9 cellular contexts compared by ENCODE assay signal in genomic region chr6:89035252-89036106, GRCh38. TPM values are rescaled to one million over a fixed set of nuclear protein-coding genes. Genes with fewer than 3 reads are reported as not detected.
DNase-seq lines count a peak whose midpoint lies in the region; ATAC-seq and TF ChIP-seq lines count a peak whose summit lies in the region.
"Had no signal": no experiment of that assay in that cellular context is flagged by ENCODE, and none has a peak within 500 bp of the region (broad histone marks: within the 10 kb centered on the region; RNA-seq: fewer than 3 reads in every experiment).

No MANE protein-coding gene starts in this region.

- DNase-seq in EL, result peak; percentile 88
- peak; percentile 98 for DNase-seq in fibroblast of peridontal ligament (ENCODE audit: extremely low read depth)
- no peak for DNase-seq in osteocyte (ENCODE audit: extremely low spot score, unreplicated experiment)
- no peak for DNase-seq in UCSD-AML1 (lab: John Stamatoyannopoulos, UW; ENCODE audit: unreplicated experiment)
- DNase-seq in activated effector memory CD4-positive, alpha-beta T cell treated with anti-CD3 and anti-CD28 coated beads, Interleukin-2, amount 50 U/mL, for 16 hours, result no peak
- no peak for DNase-seq in KBM-7

- H3K36me3 Mint-ChIP-seq in osteocyte (ENCODE audit: unreplicated experiment), result no peaks in the 10 kb centered on the region

- no peak for TF ChIP-seq CTCF in osteocyte (IDR thresholded peaks at IDR 0.05)

- peaks cover 7% of the 10 kb centered on the region for H3K9me3 Mint-ChIP-seq in osteocyte (ENCODE audit: unreplicated experiment)

- no peak overlapping the region for H3K4me3 Mint-ChIP-seq in osteocyte (ENCODE audit: unreplicated experiment)
- H3K4me3 Mint-ChIP-seq: central memory CD8-positive, alpha-beta T cell had no signal

- no peak for ATAC-seq in GM19467 (IDR thresholded peaks at IDR 0.05; ENCODE audit: unreplicated experiment)

- peak overlapping the region; percentile 74 for H3K27ac Mint-ChIP-seq in osteocyte (ENCODE audit: unreplicated experiment)

- no peaks in the 10 kb centered on the region for H3K4me1 Mint-ChIP-seq in osteocyte (ENCODE audit: unreplicated experiment)
- H3K4me1 Mint-ChIP-seq: central memory CD8-positive, alpha-beta T cell had no signal

- in situ Hi-C loops in KBM-7 (cut with MboI; ENCODE audit: low pct_unique_long_range_greater_than_20kb, low sequenced_read_pairs), result no loop called here

- no peaks in the 10 kb centered on the region for H3K27me3 Mint-ChIP-seq in osteocyte (ENCODE audit: unreplicated experiment)
- H3K27me3 Mint-ChIP-seq: central memory CD8-positive, alpha-beta T cell had no signal

TF ChIP-seq in PFSK-1, 5 proteins besides CTCF, POLR2A, EP300 and RAD21:
- TF ChIP-seq POLR2AphosphoS5 (IDR thresholded peaks at IDR 0.05; ENCODE audit: low read depth, low read length), result peak; percentile 58
- TF ChIP-seq FOXP2 (optimal IDR thresholded peaks at IDR 0.05; ENCODE audit: borderline replicate concordance, extremely low read depth, extremely low read length, insufficient read depth), result peak; percentile 82
- TF ChIP-seq REST (IDR thresholded peaks at IDR 0.05; ENCODE audit: insufficient read depth in 1 of 2, low read depth in 2 of 2, low read length in 2 of 2), result no peak
- TF ChIP-seq TAF1 (IDR thresholded peaks at IDR 0.05; ENCODE audit: borderline replicate concordance, insufficient read depth, low read length), result 0 out of 2 replicates have a peak, but pooled peaks have one; percentile 1
- peak; percentile 14; the same call in 1 of the 2 replicates for TF ChIP-seq SIN3A (IDR thresholded peaks at IDR 0.05; ENCODE audit: borderline replicate concordance, insufficient read depth, low read length)

RNA-seq across cellular contexts. Expression of gene PNRC1, which starts 45.1 kb away (rescaled TPM):
- polyA plus RNA-seq in PFSK-1 (2012; ENCODE audit: insufficient read length, low read depth), result 71.4 TPM
- total RNA-seq in osteocyte, result 157 and 160 TPM in 2 replicates

Comparison
In these comparisons a context has a peak if more than half of its experiments do, and no peak if none do; other contexts are left out.
1. DNase-seq: peak in EL (single experiment) and fibroblast of peridontal ligament (single experiment); none in osteocyte (single experiment), UCSD-AML1 (single experiment), activated effector memory CD4-positive, alpha-beta T cell treated with anti-CD3 and anti-CD28 coated beads, Interleukin-2, amount 50 U/mL, for 16 hours (single experiment) and KBM-7 (single experiment).